ENCODE assay signal across 8 cellular contexts in genomic region chr12:50055831-50056628, GRCh38. TPM values are rescaled to one million over a fixed set of nuclear protein-coding genes. Genes with fewer than 3 reads are reported as not detected.
A peak's percentile ranks its signal among the peaks of the same experiment; 100 is the strongest.
DNase-seq lines count a peak whose midpoint lies in the region; ATAC-seq and TF ChIP-seq lines count a peak whose summit lies in the region.

No MANE protein-coding gene starts in this region.

- H3K27ac Mint-ChIP-seq in activated naive CD4-positive, alpha-beta T cell treated with anti-CD3 and anti-CD28 coated beads, Interleukin-2, amount 10 ng/mL, durations not matched to agents 7 days and 5 days, result no peak overlapping the region

- no peaks in the 10 kb centered on the region for H3K4me1 ChIP-seq in prostate gland (replicated peaks)

- no peaks in the 10 kb centered on the region for H3K27me3 ChIP-seq in prostate gland (replicated peaks; ENCODE audit: insufficient read depth)

- peak; percentile 74 to 91 (median 79) for TF ChIP-seq CTCF in prostate gland (IDR thresholded peaks at IDR 0.05)

- H3K36me3 ChIP-seq in prostate gland, result no peaks in the 10 kb centered on the region

- H3K4me1 Mint-ChIP-seq in activated naive CD4-positive, alpha-beta T cell treated with anti-CD3 and anti-CD28 coated beads, Interleukin-2, amount 10 ng/mL, durations not matched to agents 7 days and 5 days, result peaks cover 36% of the 10 kb centered on the region

- H3K9me3 ChIP-seq in prostate gland, result no peaks in the 10 kb centered on the region

- TF ChIP-seq POLR2A in prostate gland (IDR thresholded peaks at IDR 0.05), result no peak

- peak; percentile 78 for DNase-seq in D341Med (ENCODE audit: low spot score)
- peak; percentile 87 for DNase-seq in HT-29 (ENCODE audit: low spot score)
- peak; percentile 69 for DNase-seq in RKO (ENCODE audit: low spot score)
- DNase-seq in activated naive CD4-positive, alpha-beta T cell treated with anti-CD3 and anti-CD28 coated beads, Interleukin-2, amount 10 ng/mL, durations not matched to agents 7 days and 5 days, result peak; percentile 72
- peak; percentile 62 for DNase-seq in Right ventricle myocardium superior
- DNase-seq in prostate gland (ENCODE audit: low spot score), result peak; percentile 20

- no peak overlapping the region for H3K4me3 ChIP-seq in prostate gland

- 15% methylated on average over 17 of the region's 17 CpGs for WGBS in prostate gland

- peak; percentile 61 for ATAC-seq in Right ventricle myocardium superior (ENCODE audit: poor library complexity)
- no peak for ATAC-seq in HG03135 (IDR thresholded peaks at IDR 0.05; ENCODE audit: unreplicated experiment)
- no peak for ATAC-seq in HG03025 (IDR thresholded peaks at IDR 0.05; ENCODE audit: low FRiP score, unreplicated experiment)

- H3K27ac ChIP-seq in prostate gland, result no peak overlapping the region

- intact Hi-C loops in Right ventricle myocardium superior (cut with DNase I) (loop anchor here (2.0 kb wide), 1 partner anchor 89 kb away; no protein-coding TSS in a partner anchor), prostate gland (cut with DNase I) (loop anchor here (5.0 kb wide), 1 partner anchor 89 kb away; no protein-coding TSS in a partner anchor)

- CTCF ChIA-PET in activated naive CD4-positive, alpha-beta T cell treated with anti-CD3 and anti-CD28 coated beads, Interleukin-2, amount 10 ng/mL, durations not matched to agents 7 days and 5 days (lab: Charles Lee), result interaction anchor here (0.7 to 5.1 kb wide), 24 partner anchors 9 to 278 kb away, joined by 3 to 94 read pairs (median 5); partner anchors contain the start of genes RACGAP1 and SMARCD1

- peak overlapping the region; percentile 14 for H3K4me3 Mint-ChIP-seq in activated naive CD4-positive, alpha-beta T cell treated with anti-CD3 and anti-CD28 coated beads, Interleukin-2, amount 10 ng/mL, durations not matched to agents 7 days and 5 days

- peaks cover 73% of the 10 kb centered on the region for H3K27me3 Mint-ChIP-seq in activated naive CD4-positive, alpha-beta T cell treated with anti-CD3 and anti-CD28 coated beads, Interleukin-2, amount 10 ng/mL, durations not matched to agents 7 days and 5 days

- no peaks in the 10 kb centered on the region for H3K9me3 Mint-ChIP-seq in activated naive CD4-positive, alpha-beta T cell treated with anti-CD3 and anti-CD28 coated beads, Interleukin-2, amount 10 ng/mL, durations not matched to agents 7 days and 5 days

- no peaks in the 10 kb centered on the region for H3K36me3 Mint-ChIP-seq in activated naive CD4-positive, alpha-beta T cell treated with anti-CD3 and anti-CD28 coated beads, Interleukin-2, amount 10 ng/mL, durations not matched to agents 7 days and 5 days

RNA-seq across cellular contexts. Expression of gene ASIC1, which starts 1.4 kb away (rescaled TPM):
- total RNA-seq in HT-29 (2014; rRNA removed; shearing (Covaris generic)), result 6.7 and 7.0 TPM in 2 replicates
- total RNA-seq in Right ventricle myocardium superior (1.6 TPM), prostate gland (1 to 10 TPM; 2.7 to 3.2 TPM)

RNA-seq across cellular contexts. Expression of gene SMARCD1, which starts 29.1 kb away (rescaled TPM):
- 74.8 and 90.4 TPM in 2 replicates for total RNA-seq in HT-29 (2014; rRNA removed; shearing (Covaris generic))
- total RNA-seq in Right ventricle myocardium superior (14.3 TPM), prostate gland (10 to 100 TPM; 72.9 to 90.1 TPM)

RNA-seq across cellular contexts. Expression of gene RACGAP1, which starts 30.7 kb away (rescaled TPM):
- 51.6 and 55.9 TPM in 2 replicates for total RNA-seq in HT-29 (2014; rRNA removed; shearing (Covaris generic))
- 5.6 TPM for total RNA-seq in Right ventricle myocardium superior
- 10 to 100 TPM in 1 of 2 donors, 1 to 10 TPM in 1; 9.1 to 18.9 TPM for total RNA-seq in prostate gland

RNA-seq across cellular contexts. Expression of gene GPD1, which starts 47.8 kb away (rescaled TPM):
- 8.0 and 9.5 TPM in 2 replicates for total RNA-seq in HT-29 (2014; rRNA removed; shearing (Covaris generic))
- total RNA-seq in Right ventricle myocardium superior, result 38.3 TPM
- 1 to 10 TPM in 1 of 2 donors, under 1 TPM in 1; 0.27 to 3.4 TPM for total RNA-seq in prostate gland

RNA-seq across cellular contexts. Expression of gene COX14, which starts 56.0 kb away (rescaled TPM):
- total RNA-seq in HT-29 (2014; rRNA removed; shearing (Covaris generic)), result 85.6 and 98.6 TPM in 2 replicates
- total RNA-seq in Right ventricle myocardium superior (243 TPM), prostate gland (10 to 100 TPM; 59.9 to 84.6 TPM)

Comparison
In these comparisons a context has a peak if more than half of its experiments do, and no peak if none do; other contexts are left out.
1. DNase-seq: peak in every context shown above with its lines; median percentile 87 in HT-29; 78 in D341Med; 72 in activated naive CD4-positive, alpha-beta T cell treated with anti-CD3 and anti-CD28 coated beads, Interleukin-2, amount 10 ng/mL, durations not matched to agents 7 days and 5 days; 69 in RKO; 62 in Right ventricle myocardium superior; 20 in prostate gland.